In genomic region chr11:119730347-119730613, GRCh38 we compare ENCODE assay signal across 1 cellular context.
TF ChIP-seq lines count a peak whose summit lies in the region.

No MANE protein-coding gene starts in this region.

TF ChIP-seq in HCT116, 20 proteins besides CTCF, POLR2A, EP300 and RAD21 (continued from another document):
- TF ChIP-seq REST (IDR thresholded peaks at IDR 0.05; ENCODE audit: low read depth) (no peak), CEBPB (IDR thresholded peaks at IDR 0.05; ENCODE audit: low read depth) (no peak), SRF (IDR thresholded peaks at IDR 0.05; ENCODE audit: low read depth) (no peak), SP1 (IDR thresholded peaks at IDR 0.05; ENCODE audit: low read depth) (no peak), ATF3 (IDR thresholded peaks at IDR 0.05) (no peak)
